9 cellular contexts compared by ENCODE assay signal in the genomic region with DNA sequence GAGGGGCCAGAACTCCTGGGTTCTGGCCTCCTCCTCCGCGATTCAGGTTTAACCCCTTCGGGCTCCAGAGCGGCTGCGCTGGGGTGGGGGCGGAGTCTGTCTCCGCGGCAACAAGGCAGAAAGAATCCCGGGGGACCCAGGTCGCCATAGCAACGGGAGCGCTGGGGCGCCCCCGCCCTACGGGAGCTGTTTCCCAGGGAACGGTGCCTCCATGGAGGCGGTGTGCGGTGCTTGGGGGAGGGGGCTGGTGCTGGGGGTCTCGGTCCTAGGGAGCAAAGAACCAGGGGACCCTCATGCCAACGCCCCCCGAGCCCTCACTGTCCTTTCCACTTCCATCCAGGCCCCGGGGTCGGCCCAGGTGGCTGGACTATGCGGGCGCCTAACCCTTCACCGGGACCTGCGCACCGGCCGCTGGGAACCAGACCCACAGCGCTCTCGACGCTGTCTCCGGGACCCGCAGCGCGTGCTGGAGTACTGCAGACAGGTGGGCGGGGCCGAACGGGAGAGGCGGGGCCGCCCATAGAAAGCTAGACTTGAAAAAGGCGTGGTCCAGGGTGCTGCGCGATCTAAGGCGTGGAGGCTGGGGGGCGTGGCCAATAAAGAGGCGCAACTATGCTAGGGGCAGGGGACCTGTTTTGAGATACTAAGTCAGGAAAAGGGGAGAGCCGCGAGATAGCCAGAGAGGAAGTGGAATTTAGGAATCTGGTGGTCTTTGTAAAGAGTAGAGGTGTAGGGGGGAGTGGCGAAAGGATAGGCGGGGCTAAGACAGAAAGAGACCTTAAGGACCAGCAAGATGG. TPM values are rescaled to one million over a fixed set of nuclear protein-coding genes. Genes with fewer than 3 reads are reported as not detected.
DNase-seq lines count a peak whose midpoint lies in the region; ATAC-seq and TF ChIP-seq lines count a peak whose summit lies in the region.
"Had no signal": no experiment of that assay in that cellular context is flagged by ENCODE, and none has a peak within 500 bp of the region (broad histone marks: within the 10 kb centered on the region; RNA-seq: fewer than 3 reads in every experiment).

No MANE protein-coding gene starts in this region.

- intact Hi-C loops in OCI-LY7 (cut with micrococcal nuclease; ENCODE audit: unreplicated experiment) = no loop called here

- H3K4me3 Mint-ChIP-seq in IgD-negative memory B cell = peak overlapping the region; percentile 11 to 90 (median 68)
- peak overlapping the region; percentile 61 to 88 (median 78) for H3K4me3 Mint-ChIP-seq in naive thymus-derived CD8-positive, alpha-beta T cell
- H3K4me3 Mint-ChIP-seq in stimulated activated naive CD8-positive, alpha-beta T cell treated with anti-CD3 and anti-CD28 coated beads, Interleukin-15, Interleukin-2, amounts not matched to agents 100 ng/mL and 50 ng/mL, for 24 hours = peak overlapping the region; percentile 76

- no TSS peak for BruUV-seq in OCI-LY7 (replicated peaks; lab: Mats Ljungman, UMichigan)

- ATAC-seq in naive thymus-derived CD8-positive, alpha-beta T cell = peak; percentile 86 to 95
- ATAC-seq in GM21423 (IDR thresholded peaks at IDR 0.05; ENCODE audit: unreplicated experiment) = no peak

- peaks cover 6 to 11% (median 9%) of the 10 kb centered on the region in 3 donors for H3K4me1 Mint-ChIP-seq in IgD-negative memory B cell
- peaks cover 14 to 32% (median 17%) of the 10 kb centered on the region in 4 donors for H3K4me1 Mint-ChIP-seq in naive thymus-derived CD8-positive, alpha-beta T cell
- peaks cover 14% of the 10 kb centered on the region for H3K4me1 Mint-ChIP-seq in stimulated activated naive CD8-positive, alpha-beta T cell treated with anti-CD3 and anti-CD28 coated beads, Interleukin-15, Interleukin-2, amounts not matched to agents 100 ng/mL and 50 ng/mL, for 24 hours (ENCODE audit: low read depth)

- no peaks in the 10 kb centered on the region for H3K9me3 ChIP-seq in ES-I3 (ENCODE audit: control insufficient read depth, insufficient read depth, low read length)
- no peaks in the 10 kb centered on the region for H3K9me3 ChIP-seq in OCI-LY7 (ENCODE audit: low read length)

- CTCF ChIA-PET in OCI-LY7 (lab: Charles Lee; ENCODE audit: unreplicated experiment) = no interaction called here

- no peaks in the 10 kb centered on the region for H3K79me2 ChIP-seq in OCI-LY7 (ENCODE audit: insufficient read depth, low read depth, low read length)

- H3K4me1 ChIP-seq in ES-I3 (ENCODE audit: insufficient read depth, low read length) (no peaks in the 10 kb centered on the region; the same call in 1 of the 2 replicates), OCI-LY7 (ENCODE audit: insufficient read depth, low read length, poor library complexity, severe bottlenecking) (peaks cover 17% of the 10 kb centered on the region)

- H3K9ac ChIP-seq in ES-I3 (ENCODE audit: low read depth, low read length) = peak overlapping the region; percentile 54; the same call in 1 of the 2 replicates

- DNase-seq in OCI-LY7 (ENCODE audit: low spot score) (peak; percentile 87), activated T-cell treated with anti-CD3 and anti-CD28 coated beads for 48 hours (ENCODE audit: low read depth) (peak; percentile 88), epithelial cell of proximal tubule (ENCODE audit: low read depth) (no peak)
- peak; percentile 50 to 85 (median 78) for DNase-seq in naive thymus-derived CD8-positive, alpha-beta T cell

- peaks cover 0 to 7% (median 0%) of the 10 kb centered on the region in 3 donors for H3K9me3 Mint-ChIP-seq in IgD-negative memory B cell
- no peaks in the 10 kb centered on the region for H3K9me3 Mint-ChIP-seq in naive thymus-derived CD8-positive, alpha-beta T cell
- H3K9me3 Mint-ChIP-seq in stimulated activated naive CD8-positive, alpha-beta T cell treated with anti-CD3 and anti-CD28 coated beads, Interleukin-15, Interleukin-2, amounts not matched to agents 100 ng/mL and 50 ng/mL, for 24 hours = no peaks in the 10 kb centered on the region

- no peak for TF ChIP-seq CTCF in OCI-LY7 (conservative IDR thresholded peaks at IDR 0.05; ENCODE audit: low read length)
- TF ChIP-seq CTCF in epithelial cell of proximal tubule (conservative IDR thresholded peaks at IDR 0.05; ENCODE audit: low read depth, low read length) = no peak

- peak overlapping the region; percentile 65 for H2AFZ ChIP-seq in OCI-LY7 (ENCODE audit: low read length)

- H3K27ac ChIP-seq in OCI-LY7 (ENCODE audit: low read depth, low read length, poor library complexity, severe bottlenecking) = no peak overlapping the region

- POLR2A ChIA-PET in OCI-LY7 (lab: Charles Lee) = interaction anchor here (0.5 to 1.3 kb wide), 2 partner anchors 13 to 70 kb away, joined by 3 read pairs; a partner anchor contains a TSS
- POLR2A ChIA-PET in naive thymus-derived CD8-positive, alpha-beta T cell (lab: Charles Lee) = interaction anchor here (0.6 kb wide), 1 partner anchor 16 kb away, joined by 4 read pairs; no protein-coding TSS in a partner anchor

- H3K36me3 ChIP-seq in ES-I3 (ENCODE audit: insufficient read depth, low read length) = no peaks in the 10 kb centered on the region
- no peaks in the 10 kb centered on the region for H3K36me3 ChIP-seq in OCI-LY7 (ENCODE audit: insufficient read depth, low read length)

- peak overlapping the region; percentile 83 for H3K4me2 ChIP-seq in OCI-LY7 (ENCODE audit: low read length)

- H3K9me2 ChIP-seq in OCI-LY7 (ENCODE audit: insufficient read depth, low read length) = no peaks in the 10 kb centered on the region

- peaks cover 40% of the 10 kb centered on the region for H3K27me3 Mint-ChIP-seq in IgD-negative memory B cell
- H3K27me3 Mint-ChIP-seq in naive thymus-derived CD8-positive, alpha-beta T cell = peaks cover 10 to 85% (median 56%) of the 10 kb centered on the region in 5 donors
- H3K27me3 Mint-ChIP-seq in stimulated activated naive CD8-positive, alpha-beta T cell treated with anti-CD3 and anti-CD28 coated beads, Interleukin-15, Interleukin-2, amounts not matched to agents 100 ng/mL and 50 ng/mL, for 24 hours = peaks cover 42% of the 10 kb centered on the region

- H3K27ac Mint-ChIP-seq in IgD-negative memory B cell = peak overlapping the region in 1 of 3 donors; percentile 40
- peak overlapping the region in 3 of 10 donors; percentile 44 to 75 (median 63) for H3K27ac Mint-ChIP-seq in naive thymus-derived CD8-positive, alpha-beta T cell
- no peak overlapping the region for H3K27ac Mint-ChIP-seq in stimulated activated naive CD8-positive, alpha-beta T cell treated with anti-CD3 and anti-CD28 coated beads, Interleukin-15, Interleukin-2, amounts not matched to agents 100 ng/mL and 50 ng/mL, for 24 hours

- peaks cover 3% of the 10 kb centered on the region for H3K36me3 Mint-ChIP-seq in IgD-negative memory B cell
- peaks cover 0 to 2% (median 0%) of the 10 kb centered on the region in 3 donors for H3K36me3 Mint-ChIP-seq in naive thymus-derived CD8-positive, alpha-beta T cell
- no peaks in the 10 kb centered on the region for H3K36me3 Mint-ChIP-seq in stimulated activated naive CD8-positive, alpha-beta T cell treated with anti-CD3 and anti-CD28 coated beads, Interleukin-15, Interleukin-2, amounts not matched to agents 100 ng/mL and 50 ng/mL, for 24 hours (ENCODE audit: low read depth)

- no peaks in the 10 kb centered on the region for H4K20me1 ChIP-seq in OCI-LY7 (ENCODE audit: insufficient read depth, low read length)

- H3K4me3 ChIP-seq in OCI-LY7 (ENCODE audit: low read depth, low read length, poor library complexity, severe bottlenecking) = peak overlapping the region; percentile 65
- H3K4me3 ChIP-seq in epithelial cell of proximal tubule (ENCODE audit: low read depth, low read length) = peak overlapping the region; percentile 16

RNA-seq across cellular contexts. Expression of a gene that starts 1.2 kb away (rescaled TPM):
- polyA plus RNA-seq in IgD-negative memory B cell = not detected
- 0.13 TPM in 1 of 2 replicates, not detected in the other for total RNA-seq in OCI-LY7 (2014; rRNA removed; shearing (Covaris generic))
- total RNA-seq in OCI-LY7 (2022) = 0.70 and 1.2 TPM in 2 replicates
- total RNA-seq in epithelial cell of proximal tubule = 1.1 and 8.4 TPM in 2 replicates
- not detected for total RNA-seq in naive thymus-derived CD8-positive, alpha-beta T cell
- polyA plus RNA-seq in naive thymus-derived CD8-positive, alpha-beta T cell = not detected

RNA-seq across cellular contexts. Expression of a gene that starts 12.8 kb away (rescaled TPM):
- not detected for polyA plus RNA-seq in IgD-negative memory B cell
- 0.95 and 1.4 TPM in 2 replicates for total RNA-seq in OCI-LY7 (2014; rRNA removed; shearing (Covaris generic))
- total RNA-seq in OCI-LY7 (2022) (2.0 and 2.2 TPM in 2 replicates), epithelial cell of proximal tubule (not detected in 2 replicates)
- under 1 TPM; 0.96 to 0.99 TPM for total RNA-seq in naive thymus-derived CD8-positive, alpha-beta T cell
- polyA plus RNA-seq in naive thymus-derived CD8-positive, alpha-beta T cell = under 1 TPM; 0.16 to 0.77 (median 0.35) TPM

RNA-seq across cellular contexts. Expression of a gene that starts 17.2 kb away (rescaled TPM):
- polyA plus RNA-seq in IgD-negative memory B cell = not detected
- not detected in 2 replicates for total RNA-seq in OCI-LY7 (2014; rRNA removed; shearing (Covaris generic))
- total RNA-seq in OCI-LY7 (2022) (not detected in 2 replicates), epithelial cell of proximal tubule (not detected in 2 replicates)
- under 1 TPM in 1 of 2 experiments, not detected in 1; 0.27 TPM for total RNA-seq in naive thymus-derived CD8-positive, alpha-beta T cell
- polyA plus RNA-seq in naive thymus-derived CD8-positive, alpha-beta T cell = under 1 TPM in 1 of 3 donors, not detected in 2; 0.50 TPM
- total RNA-seq: lower leg skin had no signal

RNA-seq across cellular contexts. Expression of a gene that starts 30.8 kb away (rescaled TPM):
- 28.6 TPM for polyA plus RNA-seq in IgD-negative memory B cell
- 48.6 and 57.4 TPM in 2 replicates for total RNA-seq in OCI-LY7 (2014; rRNA removed; shearing (Covaris generic))
- 40.5 and 42.6 TPM in 2 replicates for total RNA-seq in OCI-LY7 (2022)
- total RNA-seq in epithelial cell of proximal tubule = 3.9 and 10.7 TPM in 2 replicates
- 10 to 100 TPM; 42.7 to 48.7 TPM for total RNA-seq in naive thymus-derived CD8-positive, alpha-beta T cell
- polyA plus RNA-seq in naive thymus-derived CD8-positive, alpha-beta T cell = 1 to 10 TPM; 1.2 to 2.8 (median 2.5) TPM

RNA-seq across cellular contexts. Expression of a gene that starts 32.8 kb away (rescaled TPM):
- polyA plus RNA-seq in IgD-negative memory B cell = 118 TPM
- total RNA-seq in OCI-LY7 (2014; rRNA removed; shearing (Covaris generic)) = 8.1 and 15.0 TPM in 2 replicates
- total RNA-seq in OCI-LY7 (2022) (25.2 and 36.0 TPM in 2 replicates), epithelial cell of proximal tubule (not detected in 2 replicates)
- 10 to 100 TPM; 85.7 to 87.7 TPM for total RNA-seq in naive thymus-derived CD8-positive, alpha-beta T cell
- 1,000 to 10,000 TPM; 1,254 to 1,751 (median 1,469) TPM for polyA plus RNA-seq in naive thymus-derived CD8-positive, alpha-beta T cell
